1 cellular context compared by ENCODE assay signal in the genomic region with DNA sequence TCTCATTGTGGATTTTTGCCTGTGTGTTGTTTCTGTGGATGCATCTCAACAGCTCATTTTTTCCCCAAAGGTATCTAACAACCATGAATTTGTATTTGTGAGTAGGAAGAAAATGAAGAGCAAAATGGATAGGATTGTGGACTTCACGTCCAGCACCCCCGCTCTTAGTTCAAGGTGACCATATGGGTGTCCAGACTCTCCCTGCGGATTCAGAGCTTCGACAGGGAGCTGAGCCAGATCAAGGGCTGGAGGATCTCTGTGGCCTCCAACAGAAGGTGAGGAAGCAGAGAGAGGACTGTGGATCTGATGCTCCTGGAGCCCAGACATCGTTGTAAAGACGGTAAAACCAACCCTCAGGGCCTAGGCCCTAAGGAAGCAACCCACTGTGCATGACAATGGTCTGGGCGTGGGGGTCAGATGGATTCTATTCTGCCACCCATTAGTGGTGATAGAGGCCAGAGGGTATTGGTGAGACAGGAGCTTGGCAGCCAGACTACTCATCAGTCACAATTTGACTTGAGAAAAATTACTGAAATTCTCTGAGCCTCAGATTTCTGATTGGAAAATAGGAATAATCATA.
TF ChIP-seq lines count a peak whose summit lies in the region.

No MANE protein-coding gene starts in this region.

TF ChIP-seq in GM23338, 12 proteins besides CTCF, POLR2A, EP300 and RAD21 (continued from another document):
- TF ChIP-seq, protein P1, sequence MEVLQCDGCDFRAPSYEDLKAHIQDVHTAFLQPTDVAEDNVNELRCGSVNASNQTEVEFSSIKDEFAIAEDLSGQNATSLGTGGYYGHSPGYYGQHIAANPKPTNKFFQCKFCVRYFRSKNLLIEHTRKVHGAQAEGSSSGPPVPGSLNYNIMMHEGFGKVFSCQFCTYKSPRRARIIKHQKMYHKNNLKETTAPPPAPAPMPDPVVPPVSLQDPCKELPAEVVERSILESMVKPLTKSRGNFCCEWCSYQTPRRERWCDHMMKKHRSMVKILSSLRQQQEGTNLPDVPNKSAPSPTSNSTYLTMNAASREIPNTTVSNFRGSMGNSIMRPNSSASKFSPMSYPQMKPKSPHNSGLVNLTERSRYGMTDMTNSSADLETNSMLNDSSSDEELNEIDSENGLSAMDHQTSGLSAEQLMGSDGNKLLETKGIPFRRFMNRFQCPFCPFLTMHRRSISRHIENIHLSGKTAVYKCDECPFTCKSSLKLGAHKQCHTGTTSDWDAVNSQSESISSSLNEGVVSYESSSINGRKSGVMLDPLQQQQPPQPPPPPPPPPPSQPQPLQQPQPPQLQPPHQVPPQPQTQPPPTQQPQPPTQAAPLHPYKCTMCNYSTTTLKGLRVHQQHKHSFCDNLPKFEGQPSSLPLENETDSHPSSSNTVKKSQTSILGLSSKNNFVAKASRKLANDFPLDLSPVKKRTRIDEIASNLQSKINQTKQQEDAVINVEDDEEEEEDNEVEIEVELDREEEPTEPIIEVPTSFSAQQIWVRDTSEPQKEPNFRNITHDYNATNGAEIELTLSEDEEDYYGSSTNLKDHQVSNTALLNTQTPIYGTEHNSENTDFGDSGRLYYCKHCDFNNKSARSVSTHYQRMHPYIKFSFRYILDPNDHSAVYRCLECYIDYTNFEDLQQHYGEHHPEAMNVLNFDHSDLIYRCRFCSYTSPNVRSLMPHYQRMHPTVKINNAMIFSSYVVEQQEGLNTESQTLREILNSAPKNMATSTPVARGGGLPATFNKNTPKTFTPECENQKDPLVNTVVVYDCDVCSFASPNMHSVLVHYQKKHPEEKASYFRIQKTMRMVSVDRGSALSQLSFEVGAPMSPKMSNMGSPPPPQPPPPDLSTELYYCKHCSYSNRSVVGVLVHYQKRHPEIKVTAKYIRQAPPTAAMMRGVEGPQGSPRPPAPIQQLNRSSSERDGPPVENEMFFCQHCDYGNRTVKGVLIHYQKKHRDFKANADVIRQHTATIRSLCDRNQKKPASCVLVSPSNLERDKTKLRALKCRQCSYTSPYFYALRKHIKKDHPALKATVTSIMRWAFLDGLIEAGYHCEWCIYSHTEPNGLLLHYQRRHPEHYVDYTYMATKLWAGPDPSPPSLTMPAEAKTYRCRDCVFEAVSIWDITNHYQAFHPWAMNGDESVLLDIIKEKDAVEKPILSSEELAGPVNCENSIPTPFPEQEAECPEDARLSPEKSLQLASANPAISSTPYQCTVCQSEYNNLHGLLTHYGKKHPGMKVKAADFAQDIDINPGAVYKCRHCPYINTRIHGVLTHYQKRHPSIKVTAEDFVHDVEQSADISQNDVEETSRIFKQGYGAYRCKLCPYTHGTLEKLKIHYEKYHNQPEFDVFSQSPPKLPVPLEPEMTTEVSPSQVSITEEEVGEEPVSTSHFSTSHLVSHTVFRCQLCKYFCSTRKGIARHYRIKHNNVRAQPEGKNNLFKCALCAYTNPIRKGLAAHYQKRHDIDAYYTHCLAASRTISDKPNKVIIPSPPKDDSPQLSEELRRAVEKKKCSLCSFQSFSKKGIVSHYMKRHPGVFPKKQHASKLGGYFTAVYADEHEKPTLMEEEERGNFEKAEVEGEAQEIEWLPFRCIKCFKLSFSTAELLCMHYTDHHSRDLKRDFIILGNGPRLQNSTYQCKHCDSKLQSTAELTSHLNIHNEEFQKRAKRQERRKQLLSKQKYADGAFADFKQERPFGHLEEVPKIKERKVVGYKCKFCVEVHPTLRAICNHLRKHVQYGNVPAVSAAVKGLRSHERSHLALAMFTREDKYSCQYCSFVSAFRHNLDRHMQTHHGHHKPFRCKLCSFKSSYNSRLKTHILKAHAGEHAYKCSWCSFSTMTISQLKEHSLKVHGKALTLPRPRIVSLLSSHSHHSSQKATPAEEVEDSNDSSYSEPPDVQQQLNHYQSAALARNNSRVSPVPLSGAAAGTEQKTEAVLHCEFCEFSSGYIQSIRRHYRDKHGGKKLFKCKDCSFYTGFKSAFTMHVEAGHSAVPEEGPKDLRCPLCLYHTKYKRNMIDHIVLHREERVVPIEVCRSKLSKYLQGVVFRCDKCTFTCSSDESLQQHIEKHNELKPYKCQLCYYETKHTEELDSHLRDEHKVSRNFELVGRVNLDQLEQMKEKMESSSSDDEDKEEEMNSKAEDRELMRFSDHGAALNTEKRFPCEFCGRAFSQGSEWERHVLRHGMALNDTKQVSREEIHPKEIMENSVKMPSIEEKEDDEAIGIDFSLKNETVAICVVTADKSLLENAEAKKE (CRISPR knock-in tag; IDR thresholded peaks at IDR 0.05), result no peak
- no peak for TF ChIP-seq NANOG (IDR thresholded peaks at IDR 0.05; ENCODE audit: borderline replicate concordance)
- no peak for TF ChIP-seq JUNB (IDR thresholded peaks at IDR 0.05; ENCODE audit: unreplicated experiment)
- TF ChIP-seq POLR2AphosphoS5 (IDR thresholded peaks at IDR 0.05; ENCODE audit: low read depth), result no peak
- TF ChIP-seq, protein P2, sequence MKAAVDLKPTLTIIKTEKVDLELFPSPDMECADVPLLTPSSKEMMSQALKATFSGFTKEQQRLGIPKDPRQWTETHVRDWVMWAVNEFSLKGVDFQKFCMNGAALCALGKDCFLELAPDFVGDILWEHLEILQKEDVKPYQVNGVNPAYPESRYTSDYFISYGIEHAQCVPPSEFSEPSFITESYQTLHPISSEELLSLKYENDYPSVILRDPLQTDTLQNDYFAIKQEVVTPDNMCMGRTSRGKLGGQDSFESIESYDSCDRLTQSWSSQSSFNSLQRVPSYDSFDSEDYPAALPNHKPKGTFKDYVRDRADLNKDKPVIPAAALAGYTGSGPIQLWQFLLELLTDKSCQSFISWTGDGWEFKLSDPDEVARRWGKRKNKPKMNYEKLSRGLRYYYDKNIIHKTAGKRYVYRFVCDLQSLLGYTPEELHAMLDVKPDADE (IDR thresholded peaks at IDR 0.05), result no peak
- TF ChIP-seq EZH2phosphoT487 (IDR thresholded peaks at IDR 0.05; ENCODE audit: unreplicated experiment), result no peak
- no peak for TF ChIP-seq EZH2 (IDR thresholded peaks at IDR 0.05; ENCODE audit: low read depth, unreplicated experiment)
- TF ChIP-seq ZNF114 (CRISPR knock-in tag; IDR thresholded peaks at IDR 0.05), result no peak
- TF ChIP-seq STAT1 (IDR thresholded peaks at IDR 0.05; ENCODE audit: unreplicated experiment), result no peak
- TF ChIP-seq CREB1 (CRISPR knock-in tag; IDR thresholded peaks at IDR 0.05; ENCODE audit: low read depth), result no peak
